Comparison of ENCODE assay signal across 18 cellular contexts in genomic region chr15:27683126-27683525, GRCh38.
"Had no signal": no experiment of that assay in that cellular context is flagged by ENCODE, and none has a peak within 500 bp of the region (broad histone marks: within the 10 kb centered on the region; RNA-seq: fewer than 3 reads in every experiment).

No MANE protein-coding gene starts in this region.

- DNase-seq: Kasumi-1, MM.1S, NCI-H1092 treated with DMSO at 0.1 percent for 48 hours, NCI-H1436, NCI-H187, NCI-H2029, NCI-H2081 treated with DMSO at 0.1 percent for 48 hours, NCI-H2171, NCI-H226, NCI-H446, NCI-H510A, NCI-H524 treated with DMSO at 0.1 percent for 48 hours, NCI-H69, NCI-H774, Right ventricle myocardium superior, RPMI8226, SIG-M5 had no signal

- ATAC-seq: K562 had no signal
